16 cellular contexts compared by ENCODE assay signal in genomic region chr20:5220334-5221077, GRCh38.
"Had no signal": no experiment of that assay in that cellular context is flagged by ENCODE, and none has a peak within 500 bp of the region (broad histone marks: within the 10 kb centered on the region; RNA-seq: fewer than 3 reads in every experiment).

No MANE protein-coding gene starts in this region.

- H3K4me3 ChIP-seq: ascending aorta, left ventricle myocardium inferior, right atrium auricular region, tibial nerve, vagina had no signal

- H3K4me3 Mint-ChIP-seq: effector memory CD8-positive, alpha-beta T cell; natural killer cell treated with Interleukin-12 subunit alpha and Interleukin-12 subunit beta and Interleukin-15 and Interleukin-18, amount 100 ng/mL, for 72 hours had no signal

- H3K27me3 ChIP-seq: ascending aorta, right atrium auricular region, tibial nerve, vagina had no signal

- H3K9me3 ChIP-seq: ascending aorta, left ventricle myocardium inferior, right atrium auricular region, tibial nerve, vagina had no signal

- H3K4me1 ChIP-seq: ascending aorta, vagina had no signal

- H3K27ac Mint-ChIP-seq: natural killer cell treated with Interleukin-12 subunit alpha and Interleukin-12 subunit beta and Interleukin-15 and Interleukin-18, amount 100 ng/mL, for 72 hours; progenitor cell of endocrine pancreas had no signal

- H3K27me3 Mint-ChIP-seq: progenitor cell of endocrine pancreas had no signal

- H3K36me3 Mint-ChIP-seq: natural killer cell treated with Interleukin-12 subunit alpha and Interleukin-12 subunit beta and Interleukin-15 and Interleukin-18, amount 100 ng/mL, for 72 hours had no signal

- H3K27ac ChIP-seq: ascending aorta, left ventricle myocardium inferior, right atrium auricular region, tibial nerve, vagina had no signal

- FAIRE-seq: kidney had no signal

- H3K9me3 Mint-ChIP-seq: effector memory CD8-positive, alpha-beta T cell; natural killer cell treated with Interleukin-12 subunit alpha and Interleukin-12 subunit beta and Interleukin-15 and Interleukin-18, amount 100 ng/mL, for 72 hours had no signal

- DNase-seq: activated CD4-positive, alpha-beta T cell treated with anti-CD3 and anti-CD28 coated beads, Interleukin-2, amount 50 U/mL, for 1 hour; activated naive CD4-positive, alpha-beta T cell; dermis blood vessel endothelial cell; effector memory CD8-positive, alpha-beta T cell; kidney; left ventricle myocardium inferior; occipital lobe; stimulated activated CD4-positive, alpha-beta T cell treated with anti-CD3 and anti-CD28 coated beads, Interleukin-4, amount 100 ng/mL, for 24 hours; stimulated activated naive CD4-positive, alpha-beta T cell treated with Interleukin-2 at 50 U/mL for 16 hours; substantia nigra had no signal

- H3K36me3 ChIP-seq: left ventricle myocardium inferior, right atrium auricular region, vagina had no signal

- ATAC-seq: effector memory CD8-positive, alpha-beta T cell; natural killer cell treated with Interleukin-12 subunit alpha and Interleukin-12 subunit beta and Interleukin-15 and Interleukin-18, amount 100 ng/mL, for 72 hours had no signal
